Comparison of ENCODE assay signal across 2 cellular contexts in the genomic region with DNA sequence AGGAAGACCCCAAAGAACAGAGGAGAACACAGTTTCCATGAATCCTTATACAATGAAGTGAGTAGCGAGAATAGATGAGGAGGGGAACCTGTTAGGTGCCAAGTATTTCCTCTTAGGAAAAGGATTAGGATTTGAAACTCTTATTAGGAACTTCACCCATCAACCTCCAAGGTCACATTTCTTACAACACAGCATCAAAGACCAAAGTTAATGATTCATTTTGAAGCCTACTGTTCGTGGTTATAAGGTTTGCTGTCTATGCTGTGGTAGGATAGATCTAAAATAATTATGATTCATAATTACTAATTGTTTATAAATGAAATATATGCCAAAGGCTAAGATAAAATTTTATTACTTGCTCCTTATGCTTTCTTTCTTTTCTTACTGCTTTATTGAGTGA.
TF ChIP-seq lines count a peak whose summit lies in the region.

No MANE protein-coding gene starts in this region.

TF ChIP-seq in HepG2, 621 proteins besides CTCF, POLR2A, EP300 and RAD21:
- TF ChIP-seq, protein P1, sequence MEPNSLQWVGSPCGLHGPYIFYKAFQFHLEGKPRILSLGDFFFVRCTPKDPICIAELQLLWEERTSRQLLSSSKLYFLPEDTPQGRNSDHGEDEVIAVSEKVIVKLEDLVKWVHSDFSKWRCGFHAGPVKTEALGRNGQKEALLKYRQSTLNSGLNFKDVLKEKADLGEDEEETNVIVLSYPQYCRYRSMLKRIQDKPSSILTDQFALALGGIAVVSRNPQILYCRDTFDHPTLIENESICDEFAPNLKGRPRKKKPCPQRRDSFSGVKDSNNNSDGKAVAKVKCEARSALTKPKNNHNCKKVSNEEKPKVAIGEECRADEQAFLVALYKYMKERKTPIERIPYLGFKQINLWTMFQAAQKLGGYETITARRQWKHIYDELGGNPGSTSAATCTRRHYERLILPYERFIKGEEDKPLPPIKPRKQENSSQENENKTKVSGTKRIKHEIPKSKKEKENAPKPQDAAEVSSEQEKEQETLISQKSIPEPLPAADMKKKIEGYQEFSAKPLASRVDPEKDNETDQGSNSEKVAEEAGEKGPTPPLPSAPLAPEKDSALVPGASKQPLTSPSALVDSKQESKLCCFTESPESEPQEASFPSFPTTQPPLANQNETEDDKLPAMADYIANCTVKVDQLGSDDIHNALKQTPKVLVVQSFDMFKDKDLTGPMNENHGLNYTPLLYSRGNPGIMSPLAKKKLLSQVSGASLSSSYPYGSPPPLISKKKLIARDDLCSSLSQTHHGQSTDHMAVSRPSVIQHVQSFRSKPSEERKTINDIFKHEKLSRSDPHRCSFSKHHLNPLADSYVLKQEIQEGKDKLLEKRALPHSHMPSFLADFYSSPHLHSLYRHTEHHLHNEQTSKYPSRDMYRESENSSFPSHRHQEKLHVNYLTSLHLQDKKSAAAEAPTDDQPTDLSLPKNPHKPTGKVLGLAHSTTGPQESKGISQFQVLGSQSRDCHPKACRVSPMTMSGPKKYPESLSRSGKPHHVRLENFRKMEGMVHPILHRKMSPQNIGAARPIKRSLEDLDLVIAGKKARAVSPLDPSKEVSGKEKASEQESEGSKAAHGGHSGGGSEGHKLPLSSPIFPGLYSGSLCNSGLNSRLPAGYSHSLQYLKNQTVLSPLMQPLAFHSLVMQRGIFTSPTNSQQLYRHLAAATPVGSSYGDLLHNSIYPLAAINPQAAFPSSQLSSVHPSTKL (CRISPR knock-in tag; IDR thresholded peaks at IDR 0.05), result 0 out of 2 replicates have a peak, but pooled peaks have one; percentile 8
- TF ChIP-seq FOXA3 (CRISPR knock-in tag; IDR thresholded peaks at IDR 0.05), result no peak
- 0 out of 2 replicates have a peak, but pooled peaks have one; percentile 18 for TF ChIP-seq HMG20A (CRISPR knock-in tag; IDR thresholded peaks at IDR 0.05; ENCODE audit: borderline replicate concordance)
- TF ChIP-seq STAT5B (CRISPR knock-in tag; IDR thresholded peaks at IDR 0.05), result no peak
- TF ChIP-seq TCF7 (IDR thresholded peaks at IDR 0.05; ENCODE audit: low read depth), result peak; percentile 19; the same call in 1 of the 2 replicates
- TF ChIP-seq, protein P2, sequence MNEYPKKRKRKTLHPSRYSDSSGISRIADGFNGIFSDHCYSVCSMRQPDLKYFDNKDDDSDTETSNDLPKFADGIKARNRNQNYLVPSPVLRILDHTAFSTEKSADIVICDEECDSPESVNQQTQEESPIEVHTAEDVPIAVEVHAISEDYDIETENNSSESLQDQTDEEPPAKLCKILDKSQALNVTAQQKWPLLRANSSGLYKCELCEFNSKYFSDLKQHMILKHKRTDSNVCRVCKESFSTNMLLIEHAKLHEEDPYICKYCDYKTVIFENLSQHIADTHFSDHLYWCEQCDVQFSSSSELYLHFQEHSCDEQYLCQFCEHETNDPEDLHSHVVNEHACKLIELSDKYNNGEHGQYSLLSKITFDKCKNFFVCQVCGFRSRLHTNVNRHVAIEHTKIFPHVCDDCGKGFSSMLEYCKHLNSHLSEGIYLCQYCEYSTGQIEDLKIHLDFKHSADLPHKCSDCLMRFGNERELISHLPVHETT (CRISPR knock-in tag; conservative IDR thresholded peaks at IDR 0.05), result no peak
- TF ChIP-seq, protein P3, sequence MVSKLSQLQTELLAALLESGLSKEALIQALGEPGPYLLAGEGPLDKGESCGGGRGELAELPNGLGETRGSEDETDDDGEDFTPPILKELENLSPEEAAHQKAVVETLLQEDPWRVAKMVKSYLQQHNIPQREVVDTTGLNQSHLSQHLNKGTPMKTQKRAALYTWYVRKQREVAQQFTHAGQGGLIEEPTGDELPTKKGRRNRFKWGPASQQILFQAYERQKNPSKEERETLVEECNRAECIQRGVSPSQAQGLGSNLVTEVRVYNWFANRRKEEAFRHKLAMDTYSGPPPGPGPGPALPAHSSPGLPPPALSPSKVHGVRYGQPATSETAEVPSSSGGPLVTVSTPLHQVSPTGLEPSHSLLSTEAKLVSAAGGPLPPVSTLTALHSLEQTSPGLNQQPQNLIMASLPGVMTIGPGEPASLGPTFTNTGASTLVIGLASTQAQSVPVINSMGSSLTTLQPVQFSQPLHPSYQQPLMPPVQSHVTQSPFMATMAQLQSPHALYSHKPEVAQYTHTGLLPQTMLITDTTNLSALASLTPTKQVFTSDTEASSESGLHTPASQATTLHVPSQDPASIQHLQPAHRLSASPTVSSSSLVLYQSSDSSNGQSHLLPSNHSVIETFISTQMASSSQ (IDR thresholded peaks at IDR 0.05; ENCODE audit: low read depth), result peak; percentile 66
- TF ChIP-seq, protein P3 (CRISPR knock-in tag; IDR thresholded peaks at IDR 0.05; ENCODE audit: borderline replicate concordance), result no peak

TF ChIP-seq in liver, 16 proteins besides CTCF, POLR2A, EP300 and RAD21:
- TF ChIP-seq, protein P4, sequence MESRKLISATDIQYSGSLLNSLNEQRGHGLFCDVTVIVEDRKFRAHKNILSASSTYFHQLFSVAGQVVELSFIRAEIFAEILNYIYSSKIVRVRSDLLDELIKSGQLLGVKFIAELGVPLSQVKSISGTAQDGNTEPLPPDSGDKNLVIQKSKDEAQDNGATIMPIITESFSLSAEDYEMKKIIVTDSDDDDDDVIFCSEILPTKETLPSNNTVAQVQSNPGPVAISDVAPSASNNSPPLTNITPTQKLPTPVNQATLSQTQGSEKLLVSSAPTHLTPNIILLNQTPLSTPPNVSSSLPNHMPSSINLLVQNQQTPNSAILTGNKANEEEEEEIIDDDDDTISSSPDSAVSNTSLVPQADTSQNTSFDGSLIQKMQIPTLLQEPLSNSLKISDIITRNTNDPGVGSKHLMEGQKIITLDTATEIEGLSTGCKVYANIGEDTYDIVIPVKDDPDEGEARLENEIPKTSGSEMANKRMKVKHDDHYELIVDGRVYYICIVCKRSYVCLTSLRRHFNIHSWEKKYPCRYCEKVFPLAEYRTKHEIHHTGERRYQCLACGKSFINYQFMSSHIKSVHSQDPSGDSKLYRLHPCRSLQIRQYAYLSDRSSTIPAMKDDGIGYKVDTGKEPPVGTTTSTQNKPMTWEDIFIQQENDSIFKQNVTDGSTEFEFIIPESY (IDR thresholded peaks at IDR 0.05), result no peak
- peak; percentile 7 for TF ChIP-seq SP1 (IDR thresholded peaks at IDR 0.05)
- TF ChIP-seq, protein P5, sequence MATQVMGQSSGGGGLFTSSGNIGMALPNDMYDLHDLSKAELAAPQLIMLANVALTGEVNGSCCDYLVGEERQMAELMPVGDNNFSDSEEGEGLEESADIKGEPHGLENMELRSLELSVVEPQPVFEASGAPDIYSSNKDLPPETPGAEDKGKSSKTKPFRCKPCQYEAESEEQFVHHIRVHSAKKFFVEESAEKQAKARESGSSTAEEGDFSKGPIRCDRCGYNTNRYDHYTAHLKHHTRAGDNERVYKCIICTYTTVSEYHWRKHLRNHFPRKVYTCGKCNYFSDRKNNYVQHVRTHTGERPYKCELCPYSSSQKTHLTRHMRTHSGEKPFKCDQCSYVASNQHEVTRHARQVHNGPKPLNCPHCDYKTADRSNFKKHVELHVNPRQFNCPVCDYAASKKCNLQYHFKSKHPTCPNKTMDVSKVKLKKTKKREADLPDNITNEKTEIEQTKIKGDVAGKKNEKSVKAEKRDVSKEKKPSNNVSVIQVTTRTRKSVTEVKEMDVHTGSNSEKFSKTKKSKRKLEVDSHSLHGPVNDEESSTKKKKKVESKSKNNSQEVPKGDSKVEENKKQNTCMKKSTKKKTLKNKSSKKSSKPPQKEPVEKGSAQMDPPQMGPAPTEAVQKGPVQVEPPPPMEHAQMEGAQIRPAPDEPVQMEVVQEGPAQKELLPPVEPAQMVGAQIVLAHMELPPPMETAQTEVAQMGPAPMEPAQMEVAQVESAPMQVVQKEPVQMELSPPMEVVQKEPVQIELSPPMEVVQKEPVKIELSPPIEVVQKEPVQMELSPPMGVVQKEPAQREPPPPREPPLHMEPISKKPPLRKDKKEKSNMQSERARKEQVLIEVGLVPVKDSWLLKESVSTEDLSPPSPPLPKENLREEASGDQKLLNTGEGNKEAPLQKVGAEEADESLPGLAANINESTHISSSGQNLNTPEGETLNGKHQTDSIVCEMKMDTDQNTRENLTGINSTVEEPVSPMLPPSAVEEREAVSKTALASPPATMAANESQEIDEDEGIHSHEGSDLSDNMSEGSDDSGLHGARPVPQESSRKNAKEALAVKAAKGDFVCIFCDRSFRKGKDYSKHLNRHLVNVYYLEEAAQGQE (IDR thresholded peaks at IDR 0.05), result no peak
- TF ChIP-seq, protein P6, sequence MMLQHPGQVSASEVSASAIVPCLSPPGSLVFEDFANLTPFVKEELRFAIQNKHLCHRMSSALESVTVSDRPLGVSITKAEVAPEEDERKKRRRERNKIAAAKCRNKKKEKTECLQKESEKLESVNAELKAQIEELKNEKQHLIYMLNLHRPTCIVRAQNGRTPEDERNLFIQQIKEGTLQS (IDR thresholded peaks at IDR 0.05), result no peak
